ENCODE assay signal across 8 cellular contexts in the genomic region with DNA sequence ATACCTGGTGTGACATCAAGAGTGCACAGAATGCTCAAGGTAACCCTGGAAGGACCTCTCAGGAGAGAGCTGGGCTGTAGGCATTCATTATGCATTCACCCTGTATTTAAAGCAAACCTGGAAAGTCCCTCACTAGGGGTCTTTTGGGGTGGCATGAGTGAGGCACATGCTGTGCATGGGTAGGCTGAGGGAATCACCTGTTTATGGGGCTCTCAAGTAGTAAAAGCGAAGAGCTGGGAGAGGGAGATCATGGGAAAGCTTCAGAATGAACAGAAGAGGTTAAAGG. TPM values are rescaled to one million over a fixed set of nuclear protein-coding genes. Genes with fewer than 3 reads are reported as not detected.
DNase-seq lines count a peak whose midpoint lies in the region; ATAC-seq and TF ChIP-seq lines count a peak whose summit lies in the region.

No MANE protein-coding gene starts in this region.

- DNase-seq in heart right ventricle (no peak), cardiac septum (ENCODE audit: low spot score) (no peak), choroid plexus epithelial cell (ENCODE audit: low read depth) (no peak), uterus (no peak), NCI-H2171 treated with DMSO at 0.1 percent for 48 hours (lab: John Stamatoyannopoulos, UW) (no peak), NCI-H1417 (lab: John Stamatoyannopoulos, UW) (no peak)

- H3K27ac ChIP-seq in heart right ventricle (peak overlapping the region; percentile 81 to 99 (median 94)), muscle layer of duodenum (ENCODE audit: low read length) (peak overlapping the region; percentile 95), uterus (peak overlapping the region; percentile 74 to 83)

- H3K4me1 ChIP-seq in heart right ventricle (peaks cover 17 to 84% (median 64%) of the 10 kb centered on the region in 9 donors), muscle layer of duodenum (ENCODE audit: control insufficient read depth in 1 of 2, insufficient read depth in 2 of 2, low read length in 2 of 2) (peaks cover 0 to 40% of the 10 kb centered on the region in 2 donors), uterus (peaks cover 0 to 23% of the 10 kb centered on the region in 2 donors)

- intact Hi-C loops in heart right ventricle (cut with DNase I) (loop anchor here in 9 of 10 donors (2.0 to 5.0 kb wide), 5 partner anchors 34 to 42 kb away; no protein-coding TSS in a partner anchor), cardiac septum (cut with DNase I) (loop anchor here (2.0 kb wide), 1 partner anchor 38 kb away; no protein-coding TSS in a partner anchor), uterus (cut with DNase I; ENCODE audit: low total_unique reads) (no loop called here)

- H3K9me3 ChIP-seq in heart right ventricle (no peaks in the 10 kb centered on the region), muscle layer of duodenum (ENCODE audit: control insufficient read depth in 1 of 2, low read length in 2 of 2) (no peaks in the 10 kb centered on the region), uterus (no peaks in the 10 kb centered on the region)

- TF ChIP-seq POLR2A in uterus (IDR thresholded peaks at IDR 0.05): no peak

- H3K36me3 ChIP-seq in heart right ventricle: peaks cover 0 to 28% (median 21%) of the 10 kb centered on the region in 9 donors
- peaks cover 8 to 9% of the 10 kb centered on the region in 2 donors for H3K36me3 ChIP-seq in muscle layer of duodenum (ENCODE audit: control insufficient read depth in 1 of 2, insufficient read depth in 2 of 2, low read length in 2 of 2)
- H3K36me3 ChIP-seq in uterus: no peaks in the 10 kb centered on the region

- TF ChIP-seq CTCF in heart right ventricle (IDR thresholded peaks at IDR 0.05) (no peak), choroid plexus epithelial cell (conservative IDR thresholded peaks at IDR 0.05; ENCODE audit: low read depth, low read length) (no peak), uterus (IDR thresholded peaks at IDR 0.05) (no peak)

- WGBS in heart right ventricle, 2 donors: 5 to 31% methylated on average over 1 of the region's 1 CpG

- H3K4me3 ChIP-seq in heart right ventricle (peak overlapping the region; percentile 47 to 93 (median 79)), choroid plexus epithelial cell (ENCODE audit: low read depth, low read length) (peak overlapping the region; percentile 60), muscle layer of duodenum (ENCODE audit: low read depth in 1 of 2, low read length in 2 of 2) (peak overlapping the region; percentile 67 to 84), uterus (peak overlapping the region; percentile 62)

- H3K27me3 ChIP-seq in heart right ventricle (peaks cover 0 to 55% (median 0%) of the 10 kb centered on the region in 7 donors), muscle layer of duodenum (ENCODE audit: low read depth, low read length) (peaks cover 9% of the 10 kb centered on the region), uterus (no peaks in the 10 kb centered on the region)

- ATAC-seq in heart right ventricle (no peak), GM21390 (IDR thresholded peaks at IDR 0.05; ENCODE audit: unreplicated experiment) (no peak)

RNA-seq across cellular contexts. Expression of gene EFNA1, which starts 0.7 kb away (rescaled TPM):
- total RNA-seq in heart right ventricle (10 to 100 TPM; 28.9 to 50.0 (median 35.6) TPM), cardiac septum (30.2 TPM), uterus (10 to 100 TPM; 22.3 to 58.5 (median 36.5) TPM)
- polyA plus RNA-seq in heart right ventricle: 100 to 1,000 TPM in 1 of 2 donors, 10 to 100 TPM in 1; 44.2 to 104 TPM

RNA-seq across cellular contexts. Expression of gene SLC50A1, which starts 7.2 kb away (rescaled TPM):
- total RNA-seq in heart right ventricle (10 to 100 TPM in 2 of 10 donors, 1 to 10 TPM in 8; 5.5 to 16.8 (median 7.9) TPM), cardiac septum (11.2 TPM), uterus (10 to 100 TPM in 3 of 4 donors, under 1 TPM in 1; 0.26 to 24.0 (median 21.8) TPM)
- 10 to 100 TPM; 23.2 to 33.7 TPM for polyA plus RNA-seq in heart right ventricle

RNA-seq across cellular contexts. Expression of gene DPM3, which starts 11.9 kb away (rescaled TPM):
- 10 to 100 TPM; 48.2 to 70.9 (median 53.4) TPM for total RNA-seq in heart right ventricle
- polyA plus RNA-seq in heart right ventricle: 100 to 1,000 TPM; 144 to 304 TPM
- 56.3 TPM for total RNA-seq in cardiac septum
- total RNA-seq in uterus: 10 to 100 TPM; 36.1 to 94.4 (median 85.4) TPM

RNA-seq across cellular contexts. Expression of gene KRTCAP2, which starts 44.7 kb away (rescaled TPM):
- total RNA-seq in heart right ventricle (100 to 1,000 TPM in 9 of 10 donors, 10 to 100 TPM in 1; 96.1 to 173 (median 114) TPM), cardiac septum (112 TPM), uterus (100 to 1,000 TPM in 1 of 4 donors, 10 to 100 TPM in 2, 1 to 10 TPM in 1; 1.5 to 200 (median 62.5) TPM)
- polyA plus RNA-seq in heart right ventricle: 100 to 1,000 TPM; 302 to 355 TPM

RNA-seq across cellular contexts. Expression of gene TRIM46, which starts 45.2 kb away (rescaled TPM):
- total RNA-seq in heart right ventricle: under 1 TPM in 2 of 10 donors, not detected in 8; 0.10 to 0.35 TPM
- polyA plus RNA-seq in heart right ventricle: under 1 TPM; 0.04 to 0.07 TPM
- not detected for total RNA-seq in cardiac septum
- total RNA-seq in uterus: 1 to 10 TPM in 3 of 4 donors, under 1 TPM in 1; 0.26 to 4.6 (median 2.5) TPM
